In the genomic region with DNA sequence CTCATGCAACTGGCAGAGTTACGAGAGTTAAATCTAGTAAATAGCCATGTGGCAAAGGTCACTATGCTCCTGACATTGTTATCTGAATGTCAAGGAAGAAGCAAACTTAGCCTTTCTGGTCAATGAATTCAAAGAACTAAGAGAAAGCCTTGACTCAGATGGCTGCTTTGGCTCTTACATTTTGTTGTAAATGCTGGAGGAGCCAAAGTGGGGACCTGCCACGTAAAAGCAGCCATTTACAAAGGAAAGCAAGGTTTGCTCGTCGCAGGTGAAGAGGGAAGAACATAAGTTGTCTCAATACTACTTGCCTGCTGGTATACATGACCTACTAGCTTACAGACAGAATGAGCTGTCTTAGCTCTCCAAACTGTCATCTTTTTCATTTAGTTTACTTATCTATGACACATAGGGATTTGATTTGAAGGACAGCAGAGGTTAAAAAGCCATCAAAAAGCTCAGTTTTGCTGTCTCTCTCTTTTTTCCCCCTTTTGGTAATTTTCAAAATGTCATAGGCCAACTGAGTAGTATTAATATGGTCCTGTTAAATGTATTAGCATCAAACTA, we compare ENCODE assay signal across 20 cellular contexts.
"Had no signal": no experiment of that assay in that cellular context is flagged by ENCODE, and none has a peak within 500 bp of the region (broad histone marks: within the 10 kb centered on the region; RNA-seq: fewer than 3 reads in every experiment).

No MANE protein-coding gene starts in this region.

- FAIRE-seq: TTC549, urothelium cell line had no signal

- H3K9me3 ChIP-seq: left lung, tibial nerve had no signal

- H3K9ac ChIP-seq: parathyroid adenoma had no signal

- DNase-seq: activated gamma-delta T cell treated with Interleukin-2 at 50 U/mL for 16 hours; activated T-cell treated with anti-CD3 and anti-CD28 coated beads, Interleukin-2, amount 50 U/mL, for 1 hour; aorta; cortex of kidney; foreskin fibroblast; immature natural killer cell; left lung; midbrain; natural killer cell; nucleus accumbens; right cardiac atrium; stimulated activated CD4-positive, alpha-beta T cell treated with anti-CD3 and anti-CD28 coated beads, Interleukin-4, amount 100 ng/mL, for 24 hours; stimulated activated naive CD4-positive, alpha-beta T cell treated with Interleukin-2 at 50 U/mL for 16 hours had no signal

- H3K4me3 Mint-ChIP-seq: activated naive CD4-positive, alpha-beta T cell treated with anti-CD3 and anti-CD28 coated beads, Interleukin-2, amount 50 U/mL, for 24 hours; immature natural killer cell; natural killer cell had no signal

- H3K4me1 ChIP-seq: left lung, parathyroid adenoma had no signal

- H3K27ac Mint-ChIP-seq: activated naive CD4-positive, alpha-beta T cell treated with anti-CD3 and anti-CD28 coated beads, Interleukin-2, amount 50 U/mL, for 24 hours; immature natural killer cell; natural killer cell had no signal

- H3K36me3 Mint-ChIP-seq: activated naive CD4-positive, alpha-beta T cell treated with anti-CD3 and anti-CD28 coated beads, Interleukin-2, amount 50 U/mL, for 24 hours; immature natural killer cell; natural killer cell had no signal

- H3K4me3 ChIP-seq: left lung, lung, tibial nerve had no signal

- H3K36me3 ChIP-seq: left lung, tibial nerve had no signal

- H2AFZ ChIP-seq: parathyroid adenoma had no signal

- ATAC-seq: left lung, natural killer cell, right cardiac atrium had no signal

- H3K27ac ChIP-seq: epithelial cell of prostate, left lung, parathyroid adenoma, tibial nerve had no signal

- H3K79me2 ChIP-seq: parathyroid adenoma had no signal
